13 cellular contexts compared by ENCODE assay signal in genomic region chr10:816958-817357, GRCh38.
"Had no signal": no experiment of that assay in that cellular context is flagged by ENCODE, and none has a peak within 500 bp of the region (broad histone marks: within the 10 kb centered on the region; RNA-seq: fewer than 3 reads in every experiment).

No MANE protein-coding gene starts in this region.

- H3K4me3 ChIP-seq: prostate gland, thoracic aorta, uterus had no signal

- H3K4me1 ChIP-seq: prostate gland, uterus had no signal

- H3K27me3 ChIP-seq: uterus had no signal

- H3K4me3 Mint-ChIP-seq: activated CD8-positive, alpha-beta T cell treated with anti-CD3 and anti-CD28 coated beads for 36 hours; activated naive CD8-positive, alpha-beta T cell; nephron; stimulated activated naive CD8-positive, alpha-beta T cell treated with anti-CD3 and anti-CD28 coated beads, Interleukin-15, amount 100 ng/mL, for 72 hours had no signal

- H3K36me3 Mint-ChIP-seq: activated naive CD8-positive, alpha-beta T cell had no signal

- DNase-seq: activated CD8-positive, alpha-beta memory T cell treated with anti-CD3 and anti-CD28 coated beads, Interleukin-2, amount 50 U/mL, for 4 hours; activated CD8-positive, alpha-beta T cell treated with anti-CD3 and anti-CD28 coated beads for 36 hours; anterior cingulate cortex; foreskin melanocyte; stimulated activated CD4-positive, alpha-beta T cell treated with anti-CD3 and anti-CD28 coated beads, Interleukin-12 subunit alpha, Interleukin-12 subunit beta, amount 100 ng/mL, for 4 hours; stimulated activated naive CD8-positive, alpha-beta T cell treated with anti-CD3 and anti-CD28 coated beads, Interleukin-15, amount 100 ng/mL, for 72 hours; T-helper 9 cell; uterus had no signal

- H3K36me3 ChIP-seq: uterus had no signal

- H3K9me3 Mint-ChIP-seq: activated CD8-positive, alpha-beta T cell treated with anti-CD3 and anti-CD28 coated beads for 36 hours; activated T-helper 2 cell treated with anti-CD3 and anti-CD28 coated beads, Interferon-gamma antibody, Interleukin-2, Interleukin-4, amounts not matched to agents 10 μg/mL and 5 μg/mL and 100 μg/mL, durations not matched to agents 14 hours and 24 hours and 36 hours; nephron; stimulated activated naive CD8-positive, alpha-beta T cell treated with anti-CD3 and anti-CD28 coated beads, Interleukin-15, amount 100 ng/mL, for 72 hours had no signal

- ATAC-seq: activated CD8-positive, alpha-beta T cell treated with anti-CD3 and anti-CD28 coated beads for 36 hours; stimulated activated naive CD8-positive, alpha-beta T cell treated with anti-CD3 and anti-CD28 coated beads, Interleukin-15, amount 100 ng/mL, for 72 hours had no signal

- H3K27me3 Mint-ChIP-seq: activated CD8-positive, alpha-beta T cell treated with anti-CD3 and anti-CD28 coated beads for 36 hours; activated naive CD8-positive, alpha-beta T cell; stimulated activated naive CD8-positive, alpha-beta T cell treated with anti-CD3 and anti-CD28 coated beads, Interleukin-15, amount 100 ng/mL, for 72 hours had no signal

- H3K9me3 ChIP-seq: prostate gland, thoracic aorta, uterus had no signal

- H3K4me1 Mint-ChIP-seq: nephron had no signal

- H3K27ac ChIP-seq: thoracic aorta, uterus had no signal
